In the genomic region with DNA sequence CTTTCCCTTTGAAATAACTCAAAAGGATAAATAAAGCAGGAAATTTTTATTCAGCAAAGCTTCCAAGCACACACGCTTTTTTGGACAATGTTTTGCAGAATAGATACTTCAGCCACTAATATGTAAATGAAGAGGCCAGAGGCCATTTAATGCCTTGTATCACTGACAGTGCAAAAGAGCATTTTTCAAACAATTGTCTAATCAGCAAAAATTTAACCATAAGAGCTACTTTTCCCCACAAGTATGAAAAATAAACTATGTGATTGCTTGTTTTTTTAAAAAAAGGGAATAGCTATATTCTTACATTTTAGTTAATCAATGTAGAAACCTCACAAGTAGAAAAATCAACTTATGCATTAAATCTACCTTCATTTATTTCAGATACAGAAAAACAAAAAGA, we compare ENCODE assay signal across 7 cellular contexts.
"Had no signal": no experiment of that assay in that cellular context is flagged by ENCODE, and none has a peak within 500 bp of the region (broad histone marks: within the 10 kb centered on the region; RNA-seq: fewer than 3 reads in every experiment).

No MANE protein-coding gene starts in this region.

- H3K27ac ChIP-seq: KMS-11 had no signal

- FAIRE-seq: HTR-8/SVneo had no signal

- H3K4me3 ChIP-seq: GM23338 had no signal

- DNase-seq: H7, HCEC 1CT, Karpas-422, KBM-7 had no signal

- H3K9ac ChIP-seq: KMS-11 had no signal

- H3K4me2 ChIP-seq: GM23338, KMS-11 had no signal

- ATAC-seq: GM23338 had no signal
